Comparison of ENCODE assay signal across 1 cellular context in the genomic region with DNA sequence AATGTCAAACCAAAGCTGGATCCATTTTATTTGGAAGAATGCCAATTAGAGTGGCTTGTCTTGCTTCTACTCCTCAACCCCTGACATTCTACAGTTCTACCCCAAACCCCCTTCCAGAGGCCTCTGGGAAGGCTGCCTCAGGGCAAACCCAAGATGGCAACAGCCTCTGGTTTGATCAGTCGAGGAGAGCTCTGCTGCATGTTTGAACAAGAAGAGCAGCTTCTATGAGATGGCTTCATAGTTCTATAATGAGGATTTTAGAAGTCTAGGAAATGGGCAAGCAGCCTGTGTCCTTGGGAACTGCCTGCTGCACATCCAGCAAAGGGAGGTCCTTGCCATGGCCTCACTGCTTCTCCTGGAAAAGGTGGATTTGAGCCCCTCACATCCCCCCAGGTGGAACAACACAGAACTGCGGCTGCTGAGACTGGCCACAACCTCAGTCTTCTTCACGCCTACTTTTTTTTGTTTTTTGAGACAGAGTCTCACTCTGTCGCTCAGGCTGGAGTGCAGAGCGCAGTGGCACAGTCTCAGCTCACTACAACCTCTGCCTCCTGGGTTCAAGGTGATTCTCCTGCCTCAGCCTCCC.
TF ChIP-seq lines count a peak whose summit lies in the region.

No MANE protein-coding gene starts in this region.

TF ChIP-seq in H1, 55 proteins besides CTCF, POLR2A, EP300 and RAD21:
- TF ChIP-seq HDAC2 (IDR thresholded peaks at IDR 0.05; ENCODE audit: borderline replicate concordance in 1 of 2, low read depth in 2 of 2, low read length in 2 of 2), result no peak
- no peak for TF ChIP-seq TAF1 (IDR thresholded peaks at IDR 0.05; ENCODE audit: low read depth, low read length)
- no peak for TF ChIP-seq CREB1 (IDR thresholded peaks at IDR 0.05)
- TF ChIP-seq TCF12 (IDR thresholded peaks at IDR 0.05; ENCODE audit: low read depth, low read length), result no peak
- TF ChIP-seq JUND (IDR thresholded peaks at IDR 0.05; ENCODE audit: low read length), result no peak
- TF ChIP-seq SUZ12 (IDR thresholded peaks at IDR 0.05; ENCODE audit: low read length), result no peak
- TF ChIP-seq, protein P1, sequence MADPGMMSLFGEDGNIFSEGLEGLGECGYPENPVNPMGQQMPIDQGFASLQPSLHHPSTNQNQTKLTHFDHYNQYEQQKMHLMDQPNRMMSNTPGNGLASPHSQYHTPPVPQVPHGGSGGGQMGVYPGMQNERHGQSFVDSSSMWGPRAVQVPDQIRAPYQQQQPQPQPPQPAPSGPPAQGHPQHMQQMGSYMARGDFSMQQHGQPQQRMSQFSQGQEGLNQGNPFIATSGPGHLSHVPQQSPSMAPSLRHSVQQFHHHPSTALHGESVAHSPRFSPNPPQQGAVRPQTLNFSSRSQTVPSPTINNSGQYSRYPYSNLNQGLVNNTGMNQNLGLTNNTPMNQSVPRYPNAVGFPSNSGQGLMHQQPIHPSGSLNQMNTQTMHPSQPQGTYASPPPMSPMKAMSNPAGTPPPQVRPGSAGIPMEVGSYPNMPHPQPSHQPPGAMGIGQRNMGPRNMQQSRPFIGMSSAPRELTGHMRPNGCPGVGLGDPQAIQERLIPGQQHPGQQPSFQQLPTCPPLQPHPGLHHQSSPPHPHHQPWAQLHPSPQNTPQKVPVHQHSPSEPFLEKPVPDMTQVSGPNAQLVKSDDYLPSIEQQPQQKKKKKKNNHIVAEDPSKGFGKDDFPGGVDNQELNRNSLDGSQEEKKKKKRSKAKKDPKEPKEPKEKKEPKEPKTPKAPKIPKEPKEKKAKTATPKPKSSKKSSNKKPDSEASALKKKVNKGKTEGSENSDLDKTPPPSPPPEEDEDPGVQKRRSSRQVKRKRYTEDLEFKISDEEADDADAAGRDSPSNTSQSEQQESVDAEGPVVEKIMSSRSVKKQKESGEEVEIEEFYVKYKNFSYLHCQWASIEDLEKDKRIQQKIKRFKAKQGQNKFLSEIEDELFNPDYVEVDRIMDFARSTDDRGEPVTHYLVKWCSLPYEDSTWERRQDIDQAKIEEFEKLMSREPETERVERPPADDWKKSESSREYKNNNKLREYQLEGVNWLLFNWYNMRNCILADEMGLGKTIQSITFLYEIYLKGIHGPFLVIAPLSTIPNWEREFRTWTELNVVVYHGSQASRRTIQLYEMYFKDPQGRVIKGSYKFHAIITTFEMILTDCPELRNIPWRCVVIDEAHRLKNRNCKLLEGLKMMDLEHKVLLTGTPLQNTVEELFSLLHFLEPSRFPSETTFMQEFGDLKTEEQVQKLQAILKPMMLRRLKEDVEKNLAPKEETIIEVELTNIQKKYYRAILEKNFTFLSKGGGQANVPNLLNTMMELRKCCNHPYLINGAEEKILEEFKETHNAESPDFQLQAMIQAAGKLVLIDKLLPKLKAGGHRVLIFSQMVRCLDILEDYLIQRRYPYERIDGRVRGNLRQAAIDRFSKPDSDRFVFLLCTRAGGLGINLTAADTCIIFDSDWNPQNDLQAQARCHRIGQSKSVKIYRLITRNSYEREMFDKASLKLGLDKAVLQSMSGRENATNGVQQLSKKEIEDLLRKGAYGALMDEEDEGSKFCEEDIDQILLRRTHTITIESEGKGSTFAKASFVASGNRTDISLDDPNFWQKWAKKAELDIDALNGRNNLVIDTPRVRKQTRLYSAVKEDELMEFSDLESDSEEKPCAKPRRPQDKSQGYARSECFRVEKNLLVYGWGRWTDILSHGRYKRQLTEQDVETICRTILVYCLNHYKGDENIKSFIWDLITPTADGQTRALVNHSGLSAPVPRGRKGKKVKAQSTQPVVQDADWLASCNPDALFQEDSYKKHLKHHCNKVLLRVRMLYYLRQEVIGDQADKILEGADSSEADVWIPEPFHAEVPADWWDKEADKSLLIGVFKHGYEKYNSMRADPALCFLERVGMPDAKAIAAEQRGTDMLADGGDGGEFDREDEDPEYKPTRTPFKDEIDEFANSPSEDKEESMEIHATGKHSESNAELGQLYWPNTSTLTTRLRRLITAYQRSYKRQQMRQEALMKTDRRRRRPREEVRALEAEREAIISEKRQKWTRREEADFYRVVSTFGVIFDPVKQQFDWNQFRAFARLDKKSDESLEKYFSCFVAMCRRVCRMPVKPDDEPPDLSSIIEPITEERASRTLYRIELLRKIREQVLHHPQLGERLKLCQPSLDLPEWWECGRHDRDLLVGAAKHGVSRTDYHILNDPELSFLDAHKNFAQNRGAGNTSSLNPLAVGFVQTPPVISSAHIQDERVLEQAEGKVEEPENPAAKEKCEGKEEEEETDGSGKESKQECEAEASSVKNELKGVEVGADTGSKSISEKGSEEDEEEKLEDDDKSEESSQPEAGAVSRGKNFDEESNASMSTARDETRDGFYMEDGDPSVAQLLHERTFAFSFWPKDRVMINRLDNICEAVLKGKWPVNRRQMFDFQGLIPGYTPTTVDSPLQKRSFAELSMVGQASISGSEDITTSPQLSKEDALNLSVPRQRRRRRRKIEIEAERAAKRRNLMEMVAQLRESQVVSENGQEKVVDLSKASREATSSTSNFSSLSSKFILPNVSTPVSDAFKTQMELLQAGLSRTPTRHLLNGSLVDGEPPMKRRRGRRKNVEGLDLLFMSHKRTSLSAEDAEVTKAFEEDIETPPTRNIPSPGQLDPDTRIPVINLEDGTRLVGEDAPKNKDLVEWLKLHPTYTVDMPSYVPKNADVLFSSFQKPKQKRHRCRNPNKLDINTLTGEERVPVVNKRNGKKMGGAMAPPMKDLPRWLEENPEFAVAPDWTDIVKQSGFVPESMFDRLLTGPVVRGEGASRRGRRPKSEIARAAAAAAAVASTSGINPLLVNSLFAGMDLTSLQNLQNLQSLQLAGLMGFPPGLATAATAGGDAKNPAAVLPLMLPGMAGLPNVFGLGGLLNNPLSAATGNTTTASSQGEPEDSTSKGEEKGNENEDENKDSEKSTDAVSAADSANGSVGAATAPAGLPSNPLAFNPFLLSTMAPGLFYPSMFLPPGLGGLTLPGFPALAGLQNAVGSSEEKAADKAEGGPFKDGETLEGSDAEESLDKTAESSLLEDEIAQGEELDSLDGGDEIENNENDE (IDR thresholded peaks at IDR 0.05; ENCODE audit: insufficient replicate concordance, low read length), result no peak
- TF ChIP-seq EGR1 (IDR thresholded peaks at IDR 0.05; ENCODE audit: borderline replicate concordance, low read depth, low read length), result no peak
- no peak for TF ChIP-seq KDM4A (IDR thresholded peaks at IDR 0.05; ENCODE audit: low read depth, low read length, severe bottlenecking)
- no peak for TF ChIP-seq KDM5A (IDR thresholded peaks at IDR 0.05; ENCODE audit: low read length)
- TF ChIP-seq ASH2L (IDR thresholded peaks at IDR 0.05; ENCODE audit: low read length), result no peak
- TF ChIP-seq RBBP5 (IDR thresholded peaks at IDR 0.05; ENCODE audit: borderline replicate concordance, low read depth, low read length), result no peak
- no peak for TF ChIP-seq SAP30 (IDR thresholded peaks at IDR 0.05; ENCODE audit: insufficient read depth, insufficient replicate concordance, low read length)
- no peak for TF ChIP-seq SP1 (IDR thresholded peaks at IDR 0.05; ENCODE audit: low read depth, low read length)
- TF ChIP-seq NANOG (IDR thresholded peaks at IDR 0.05; ENCODE audit: insufficient read depth, low read depth, low read length, poor library complexity, severe bottlenecking), result no peak
- no peak for TF ChIP-seq SIX5 (IDR thresholded peaks at IDR 0.05; ENCODE audit: low read depth, low read length)
- TF ChIP-seq CBX8 (IDR thresholded peaks at IDR 0.05; ENCODE audit: borderline replicate concordance, low read depth, low read length), result no peak
